ENCODE assay signal across 1 cellular context in the genomic region with DNA sequence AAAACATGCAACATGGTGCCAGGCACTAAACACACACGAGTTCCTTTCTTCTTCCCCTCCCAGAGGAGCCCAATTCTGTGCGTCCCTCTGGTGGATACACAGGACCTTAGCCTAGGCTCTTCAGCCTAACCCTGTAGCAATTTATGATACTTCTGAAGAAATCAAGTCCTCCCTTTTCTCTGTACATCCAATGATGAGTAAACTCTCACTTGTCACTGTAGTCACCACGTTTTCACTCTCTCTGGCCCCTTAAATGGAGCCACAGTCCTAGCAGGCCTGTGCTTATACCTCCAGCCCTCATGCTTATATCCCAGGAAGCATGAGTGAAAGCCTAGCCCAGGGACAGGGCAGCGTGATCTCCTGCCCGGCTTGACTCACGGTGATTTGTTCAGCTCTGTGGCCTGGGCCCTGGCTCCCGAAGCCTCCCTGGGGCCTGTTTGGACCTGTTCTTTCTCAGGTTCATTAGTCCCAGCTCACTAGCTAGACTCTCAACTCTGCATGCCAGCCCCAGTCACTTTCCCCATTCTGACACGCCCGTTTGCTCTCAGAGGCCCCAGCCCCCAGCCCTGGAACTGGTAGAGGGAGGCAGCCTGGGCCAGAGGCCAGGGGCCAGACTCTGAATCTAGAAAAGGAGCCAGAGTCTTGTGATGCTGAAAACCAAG.
TF ChIP-seq lines count a peak whose summit lies in the region.

No MANE protein-coding gene starts in this region.

TF ChIP-seq in IMR-90, 13 proteins besides CTCF, POLR2A, EP300 and RAD21 (continued from another document):
- TF ChIP-seq, protein P1, sequence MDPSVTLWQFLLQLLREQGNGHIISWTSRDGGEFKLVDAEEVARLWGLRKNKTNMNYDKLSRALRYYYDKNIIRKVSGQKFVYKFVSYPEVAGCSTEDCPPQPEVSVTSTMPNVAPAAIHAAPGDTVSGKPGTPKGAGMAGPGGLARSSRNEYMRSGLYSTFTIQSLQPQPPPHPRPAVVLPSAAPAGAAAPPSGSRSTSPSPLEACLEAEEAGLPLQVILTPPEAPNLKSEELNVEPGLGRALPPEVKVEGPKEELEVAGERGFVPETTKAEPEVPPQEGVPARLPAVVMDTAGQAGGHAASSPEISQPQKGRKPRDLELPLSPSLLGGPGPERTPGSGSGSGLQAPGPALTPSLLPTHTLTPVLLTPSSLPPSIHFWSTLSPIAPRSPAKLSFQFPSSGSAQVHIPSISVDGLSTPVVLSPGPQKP (IDR thresholded peaks at IDR 0.05; ENCODE audit: borderline replicate concordance, low read depth, low read length) = no peak
- TF ChIP-seq CHD1 (IDR thresholded peaks at IDR 0.05; ENCODE audit: low read depth, low read length) (no peak), MXI1 (IDR thresholded peaks at IDR 0.05; ENCODE audit: borderline replicate concordance, low read depth, low read length) (no peak), FOS (IDR thresholded peaks at IDR 0.05; ENCODE audit: low read depth, low read length) (no peak), RCOR1 (IDR thresholded peaks at IDR 0.05; ENCODE audit: insufficient replicate concordance, low read length) (no peak), CEBPB (IDR thresholded peaks at IDR 0.05; ENCODE audit: low read depth, low read length) (no peak)
- TF ChIP-seq, protein P2, sequence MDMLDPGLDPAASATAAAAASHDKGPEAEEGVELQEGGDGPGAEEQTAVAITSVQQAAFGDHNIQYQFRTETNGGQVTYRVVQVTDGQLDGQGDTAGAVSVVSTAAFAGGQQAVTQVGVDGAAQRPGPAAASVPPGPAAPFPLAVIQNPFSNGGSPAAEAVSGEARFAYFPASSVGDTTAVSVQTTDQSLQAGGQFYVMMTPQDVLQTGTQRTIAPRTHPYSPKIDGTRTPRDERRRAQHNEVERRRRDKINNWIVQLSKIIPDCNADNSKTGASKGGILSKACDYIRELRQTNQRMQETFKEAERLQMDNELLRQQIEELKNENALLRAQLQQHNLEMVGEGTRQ (IDR thresholded peaks at IDR 0.05; ENCODE audit: low read depth, low read length) = no peak
TF ChIP-seq in IMR-90: peak in this region for 0.
